In the genomic region with DNA sequence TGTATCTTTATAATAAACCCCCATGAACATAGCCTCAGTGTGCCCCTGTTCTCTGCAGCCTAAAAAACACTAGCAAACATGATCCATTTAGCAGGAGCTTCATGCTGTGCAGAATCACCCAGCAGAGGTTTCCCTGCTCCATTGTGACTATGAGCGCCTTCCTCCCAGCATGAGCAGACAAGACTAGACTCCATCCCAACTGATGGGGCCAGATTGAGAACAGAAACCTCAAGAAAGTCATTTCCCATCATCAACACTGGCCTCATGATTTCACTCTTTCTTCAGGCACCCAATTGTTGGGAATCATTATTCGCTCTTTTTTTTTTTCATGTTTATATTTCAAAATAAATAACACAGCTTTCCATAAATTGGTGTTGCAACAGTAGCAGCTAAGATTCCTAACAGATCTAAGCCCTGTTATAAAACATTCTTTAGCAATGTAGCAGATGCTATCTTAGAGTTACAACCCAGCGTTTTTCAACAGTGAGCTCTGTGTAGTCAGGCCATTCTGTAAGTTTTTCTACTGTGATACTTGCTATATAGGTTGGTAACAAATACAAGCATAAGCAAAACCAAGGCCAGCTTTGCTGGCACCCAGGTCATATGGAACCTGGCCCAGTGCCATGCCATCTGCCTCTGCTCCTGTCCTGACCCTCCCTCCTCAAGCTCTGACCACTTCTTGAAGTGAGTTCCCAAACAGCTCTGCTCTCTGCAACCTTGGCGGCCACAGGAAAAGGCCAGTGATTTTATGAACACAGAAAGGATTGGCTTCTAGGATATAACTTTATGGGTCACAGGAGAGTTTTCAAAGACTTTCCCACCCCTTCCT, we compare ENCODE assay signal across 11 cellular contexts. TPM values are rescaled to one million over a fixed set of nuclear protein-coding genes. Genes with fewer than 3 reads are reported as not detected.
DNase-seq lines count a peak whose midpoint lies in the region; ATAC-seq and TF ChIP-seq lines count a peak whose summit lies in the region.
"Had no signal": no experiment of that assay in that cellular context is flagged by ENCODE, and none has a peak within 500 bp of the region (broad histone marks: within the 10 kb centered on the region; RNA-seq: fewer than 3 reads in every experiment).

No MANE protein-coding gene starts in this region.

- TF ChIP-seq CTCF in GM13976 (IDR thresholded peaks at IDR 0.05; ENCODE audit: borderline replicate concordance, control extremely low read depth, extremely low read depth, insufficient read depth, missing control alignments) (no peak), choroid plexus epithelial cell (conservative IDR thresholded peaks at IDR 0.05; ENCODE audit: low read depth, low read length) (no peak)

- in situ Hi-C loops in GM13976 (cut with MboI; ENCODE audit: low sequenced_read_pairs, unreplicated experiment): no loop called here

- H3K27ac Mint-ChIP-seq in naive B cell: peak overlapping the region in 5 of 6 donors; percentile 41 to 69 (median 48)
- H3K27ac Mint-ChIP-seq: activated naive CD8-positive, alpha-beta T cell treated with anti-CD3 and anti-CD28 coated beads, Interleukin-2, amount 10 ng/mL, durations not matched to agents 7 days and 5 days had no signal

- H3K36me3 Mint-ChIP-seq in naive B cell: peaks cover 0 to under 1% of the 10 kb centered on the region in 2 donors

- no peaks in the 10 kb centered on the region for H3K9me3 Mint-ChIP-seq in naive B cell
- H3K9me3 Mint-ChIP-seq: activated naive CD8-positive, alpha-beta T cell treated with anti-CD3 and anti-CD28 coated beads, Interleukin-2, amount 10 ng/mL, durations not matched to agents 7 days and 5 days had no signal

- peak overlapping the region in 3 of 8 donors; percentile 8 to 66 (median 10) for H3K4me3 Mint-ChIP-seq in naive B cell
- H3K4me3 Mint-ChIP-seq: activated naive CD8-positive, alpha-beta T cell treated with anti-CD3 and anti-CD28 coated beads, Interleukin-2, amount 10 ng/mL, durations not matched to agents 7 days and 5 days had no signal

- no peaks in the 10 kb centered on the region for H3K27me3 Mint-ChIP-seq in naive B cell
- H3K27me3 Mint-ChIP-seq: activated naive CD8-positive, alpha-beta T cell treated with anti-CD3 and anti-CD28 coated beads, Interleukin-2, amount 10 ng/mL, durations not matched to agents 7 days and 5 days had no signal

- ATAC-seq in naive B cell (ENCODE audit: low read depth in 2 of 2) (no peak), HG03108 (IDR thresholded peaks at IDR 0.05; ENCODE audit: unreplicated experiment) (no peak), GM19351 (IDR thresholded peaks at IDR 0.05; ENCODE audit: unreplicated experiment) (no peak), HG03442 (IDR thresholded peaks at IDR 0.05; ENCODE audit: unreplicated experiment) (no peak)

- H3K4me1 Mint-ChIP-seq in naive B cell: peaks cover 58 to 86% (median 84%) of the 10 kb centered on the region in 3 donors

- no peak overlapping the region for H3K4me3 ChIP-seq in choroid plexus epithelial cell (ENCODE audit: low read depth, low read length)
- H3K4me3 ChIP-seq: ovary, SK-N-MC had no signal

- DNase-seq in AG20443 (ENCODE audit: low spot score) (peak; percentile 29), GM13976 (ENCODE audit: low spot score) (peak; percentile 0), choroid plexus epithelial cell (ENCODE audit: low read depth) (peak; percentile 62), naive B cell (no peak)
- no peak for DNase-seq in stimulated activated CD4-positive, alpha-beta T cell treated with anti-CD3 and anti-CD28 coated beads, Interleukin-4, amount 100 ng/mL, for 4 hours
- DNase-seq: activated naive CD8-positive, alpha-beta T cell treated with anti-CD3 and anti-CD28 coated beads, Interleukin-2, amount 10 ng/mL, durations not matched to agents 7 days and 5 days had no signal

RNA-seq across cellular contexts. Expression of gene NOD1, which starts 13.0 kb away (rescaled TPM):
- 10 to 100 TPM in 2 of 6 donors, 1 to 10 TPM in 4; 7.0 to 16.8 (median 8.6) TPM for polyA plus RNA-seq in naive B cell (ENCODE audit: low read depth in 6 of 6)

RNA-seq across cellular contexts. Expression of gene GGCT, which starts 39.1 kb away (rescaled TPM):
- polyA plus RNA-seq in naive B cell (ENCODE audit: low read depth in 6 of 6): 10 to 100 TPM; 12.1 to 36.0 (median 28.8) TPM

Comparison
In these comparisons a context has a peak if more than half of its experiments do, and no peak if none do; other contexts are left out.
1. DNase-seq: peak in AG20443 (single experiment), GM13976 (single experiment) and choroid plexus epithelial cell (single experiment); none in naive B cell (single experiment) and stimulated activated CD4-positive, alpha-beta T cell treated with anti-CD3 and anti-CD28 coated beads, Interleukin-4, amount 100 ng/mL, for 4 hours (0 of 2).